Comparison of ENCODE assay signal across 11 cellular contexts in genomic region chr4:145732001-145732400, GRCh38. TPM values are rescaled to one million over a fixed set of nuclear protein-coding genes. Genes with fewer than 3 reads are reported as not detected.
A peak's percentile ranks its signal among the peaks of the same experiment; 100 is the strongest.
DNase-seq lines count a peak whose midpoint lies in the region; ATAC-seq and TF ChIP-seq lines count a peak whose summit lies in the region.
"Had no signal": no experiment of that assay in that cellular context is flagged by ENCODE, and none has a peak within 500 bp of the region (broad histone marks: within the 10 kb centered on the region; RNA-seq: fewer than 3 reads in every experiment).

No MANE protein-coding gene starts in this region.

- H3K79me2 ChIP-seq in GM23248 (ENCODE audit: insufficient read depth) = no peaks in the 10 kb centered on the region

- peak overlapping the region; percentile 92 for H3K4me2 ChIP-seq in GM23248 (ENCODE audit: unreplicated experiment)

- DNase-seq in GM23248 (no peak), fibroblast of villous mesenchyme (ENCODE audit: low read depth) (no peak), sigmoid colon (no peak), NCI-H510A treated with DMSO at 0.1 percent for 48 hours (lab: John Stamatoyannopoulos, UW) (no peak), NOMO-1 treated with dmso at 0.1 percent for 144 hours (lab: John Stamatoyannopoulos, UW; ENCODE audit: unreplicated experiment) (no peak)
- no peak for DNase-seq in central memory CD4-positive, alpha-beta T cell
- DNase-seq: activated naive CD4-positive, alpha-beta T cell treated with anti-CD3 and anti-CD28 coated beads, Interleukin-2, amount 50 U/mL, for 16 hours; NK-92 treated with Interleukin-12 subunit alpha and Interleukin-12 subunit beta, amount 100 ng/mL, for 24 hours had no signal

- no peaks in the 10 kb centered on the region for H3K27me3 ChIP-seq in GM23248 (replicated peaks; ENCODE audit: insufficient read depth)
- H3K27me3 ChIP-seq in sigmoid colon = no peaks in the 10 kb centered on the region

- no peaks in the 10 kb centered on the region for H4K20me1 ChIP-seq in GM23248 (ENCODE audit: insufficient read depth)

- 0 out of 2 replicates have a peak overlapping the region, but pooled peaks have one; percentile 67 for H3K4me3 ChIP-seq in GM23248
- H3K4me3 ChIP-seq in fibroblast of villous mesenchyme (ENCODE audit: low read depth, low read length) = peak overlapping the region; percentile 60
- peak overlapping the region in 1 of 4 donors; percentile 63 for H3K4me3 ChIP-seq in sigmoid colon

- ATAC-seq in GM18861 (IDR thresholded peaks at IDR 0.05; ENCODE audit: unreplicated experiment) = no peak

- intact Hi-C loops in sigmoid colon (cut with DNase I) = loop anchor here (2.0 to 10.0 kb wide), 6 partner anchors 50 to 793 kb away; partner anchors contain the start of genes C4orf51, LSM6, MMAA and OTUD4

- no peak for TF ChIP-seq CTCF in VCaP (conservative IDR thresholded peaks at IDR 0.05)
- TF ChIP-seq CTCF in fibroblast of villous mesenchyme (IDR thresholded peaks at IDR 0.05; ENCODE audit: insufficient read depth, low read depth, low read length) = no peak
- TF ChIP-seq CTCF in sigmoid colon (IDR thresholded peaks at IDR 0.05) = no peak

- H3K4me1 ChIP-seq in GM23248 (ENCODE audit: insufficient read depth) = peaks cover 38% of the 10 kb centered on the region
- H3K4me1 ChIP-seq in sigmoid colon = peaks cover 0 to 53% (median 46%) of the 10 kb centered on the region in 4 donors

- H3K27ac ChIP-seq in GM23248 = peak overlapping the region; percentile 100
- peak overlapping the region; percentile 76 for H3K27ac ChIP-seq in VCaP
- peak overlapping the region; percentile 96 to 99 (median 97) for H3K27ac ChIP-seq in sigmoid colon

- peak overlapping the region; percentile 95 for H3K9ac ChIP-seq in GM23248

- in situ Hi-C loops in GM23248 (cut with MboI) = no loop called here

- peaks cover 36% of the 10 kb centered on the region for H3F3A ChIP-seq in GM23248 (ENCODE audit: insufficient read depth)

- no peaks in the 10 kb centered on the region for H3K9me2 ChIP-seq in GM23248 (ENCODE audit: insufficient read depth)

- H3K9me3 ChIP-seq in GM23248 (ENCODE audit: low read depth) (no peaks in the 10 kb centered on the region), sigmoid colon (no peaks in the 10 kb centered on the region)

- 83 to 90% methylated on average over 3 of the region's 3 CpGs for WGBS in GM23248 (ENCODE audit: low coverage in 1 of 2, low lambda C conversion rate in 2 of 2, missing lambda C conversion rate in 2 of 2), 2 experiments
- WGBS in sigmoid colon, 2 donors = 16 to 63% methylated on average over 3 of the region's 3 CpGs

- H2AFZ ChIP-seq in GM23248 = peak overlapping the region; percentile 67

- no peak for TF ChIP-seq EP300 in sigmoid colon (IDR thresholded peaks at IDR 0.05)

- H3K36me3 ChIP-seq in GM23248 (ENCODE audit: low read depth) = no peaks in the 10 kb centered on the region
- H3K36me3 ChIP-seq in sigmoid colon = no peaks in the 10 kb centered on the region

- TF ChIP-seq POLR2A in sigmoid colon (IDR thresholded peaks at IDR 0.05) = no peak

RNA-seq across cellular contexts. Expression of gene C4orf51, which starts 52.1 kb away (rescaled TPM):
- not detected in 2 replicates for total RNA-seq in GM23248 (2014; rRNA removed; shearing (Covaris generic))
- polyA plus RNA-seq in GM23248 (2016; fragmentation: Nextera tagmentation; extraction: Ambion mirVana) (not detected in 2 replicates), sigmoid colon (not detected)
- total RNA-seq in fibroblast of villous mesenchyme (not detected in 2 replicates), sigmoid colon (not detected)
- total RNA-seq: left lobe of liver had no signal
